In genomic region chr12:66130267-66131066, GRCh38 we compare ENCODE assay signal across 1 cellular context.
TF ChIP-seq lines count a peak whose summit lies in the region.

TSS of gene LLPH (minus strand) at chr12:66130750. CDS start at chr12:66129106, 1,644 bp downstream.

TF ChIP-seq in HepG2, 621 proteins besides CTCF, POLR2A, EP300 and RAD21 (continued from another document and continues in another):
- TF ChIP-seq ZNF574 (CRISPR knock-in tag; IDR thresholded peaks at IDR 0.05): peak; percentile 92
- 0 out of 2 replicates have a peak, but pooled peaks have one; percentile 28 for TF ChIP-seq KLF11 (CRISPR knock-in tag; IDR thresholded peaks at IDR 0.05)
- TF ChIP-seq ATF7 (IDR thresholded peaks at IDR 0.05): no peak
- TF ChIP-seq ATF7 (CRISPR knock-in tag; IDR thresholded peaks at IDR 0.05): no peak; the same call in 1 of the 2 replicates
- TF ChIP-seq ESRRA (CRISPR knock-in tag; IDR thresholded peaks at IDR 0.05; ENCODE audit: low read depth): no peak
- TF ChIP-seq ZNF253 (CRISPR knock-in tag; IDR thresholded peaks at IDR 0.05; ENCODE audit: borderline replicate concordance): no peak; the same call in 1 of the 2 replicates
- no peak for TF ChIP-seq TOE1 (CRISPR knock-in tag; IDR thresholded peaks at IDR 0.05)
- TF ChIP-seq RBM22 (optimal IDR thresholded peaks at IDR 0.05; ENCODE audit: low read length): no peak
- no peak for TF ChIP-seq ZFP36 (IDR thresholded peaks at IDR 0.05; ENCODE audit: borderline replicate concordance, low read depth, low read length, partially characterized antibody)
- TF ChIP-seq ZNF124 (CRISPR knock-in tag; IDR thresholded peaks at IDR 0.05): no peak; the same call in 1 of the 2 replicates
- TF ChIP-seq JUN (CRISPR knock-in tag; IDR thresholded peaks at IDR 0.05): 0 out of 2 replicates have a peak, but pooled peaks have one; percentile 40
- TF ChIP-seq ZNF619 (CRISPR knock-in tag; IDR thresholded peaks at IDR 0.05): peak; percentile 19; the same call in 1 of the 2 replicates
- no peak for TF ChIP-seq SP140L (CRISPR knock-in tag; IDR thresholded peaks at IDR 0.05; ENCODE audit: borderline replicate concordance)
- no peak for TF ChIP-seq ZNF451 (CRISPR knock-in tag; IDR thresholded peaks at IDR 0.05)
- TF ChIP-seq AGO2 (optimal IDR thresholded peaks at IDR 0.05; ENCODE audit: low read depth, low read length): no peak
- TF ChIP-seq NR2F6 (IDR thresholded peaks at IDR 0.05): no peak
- peak; percentile 36; the same call in 1 of the 2 replicates for TF ChIP-seq NR2F6 (CRISPR knock-in tag; IDR thresholded peaks at IDR 0.05)
- TF ChIP-seq YEATS2 (CRISPR knock-in tag; IDR thresholded peaks at IDR 0.05; ENCODE audit: borderline replicate concordance): peak; percentile 95; the same call in 1 of the 2 replicates
- TF ChIP-seq ZNF230 (CRISPR knock-in tag; IDR thresholded peaks at IDR 0.05): peak; percentile 83; the same call in 1 of the 2 replicates
- peak; percentile 71; the same call in 1 of the 2 replicates for TF ChIP-seq NFKB2 (CRISPR knock-in tag; IDR thresholded peaks at IDR 0.05; ENCODE audit: borderline replicate concordance)
- TF ChIP-seq ZNF546 (CRISPR knock-in tag; conservative IDR thresholded peaks at IDR 0.05): no peak
- TF ChIP-seq PAF1 (CRISPR knock-in tag; IDR thresholded peaks at IDR 0.05): peak; percentile 10; the same call in 1 of the 2 replicates
- TF ChIP-seq NCOA1 (CRISPR knock-in tag; IDR thresholded peaks at IDR 0.05): no peak
- TF ChIP-seq ZNF224 (CRISPR knock-in tag; IDR thresholded peaks at IDR 0.05): 0 out of 2 replicates have a peak, but pooled peaks have one; percentile 31
- no peak for TF ChIP-seq ZNF160 (CRISPR knock-in tag; IDR thresholded peaks at IDR 0.05)
- peak; percentile 53 for TF ChIP-seq ARID5B (CRISPR knock-in tag; IDR thresholded peaks at IDR 0.05)
- no peak for TF ChIP-seq KLF13 (CRISPR knock-in tag; IDR thresholded peaks at IDR 0.05)
- TF ChIP-seq ZNF678 (CRISPR knock-in tag; IDR thresholded peaks at IDR 0.05): no peak
- no peak for TF ChIP-seq CENPT (CRISPR knock-in tag; IDR thresholded peaks at IDR 0.05; ENCODE audit: low read depth)
- no peak for TF ChIP-seq NKX3-1 (CRISPR knock-in tag; IDR thresholded peaks at IDR 0.05)
- TF ChIP-seq HMGXB3 (CRISPR knock-in tag; IDR thresholded peaks at IDR 0.05; ENCODE audit: borderline replicate concordance): 0 out of 2 replicates have a peak, but pooled peaks have one; percentile 41
- no peak for TF ChIP-seq ZNF513 (CRISPR knock-in tag; conservative IDR thresholded peaks at IDR 0.05)
- TF ChIP-seq HNF4A (CRISPR knock-in tag; IDR thresholded peaks at IDR 0.05): no peak
- peak; percentile 60; the same call in 1 of the 2 replicates for TF ChIP-seq HBP1 (CRISPR knock-in tag; IDR thresholded peaks at IDR 0.05; ENCODE audit: low read depth)
- TF ChIP-seq ZNF7 (CRISPR knock-in tag; IDR thresholded peaks at IDR 0.05): no peak
- TF ChIP-seq JUND (CRISPR knock-in tag; IDR thresholded peaks at IDR 0.05): no peak
- no peak for TF ChIP-seq ARHGAP35 (CRISPR knock-in tag; IDR thresholded peaks at IDR 0.05; ENCODE audit: borderline replicate concordance)
- TF ChIP-seq ZBTB40 (IDR thresholded peaks at IDR 0.05): peak; percentile 69
- peak; percentile 79; the same call in 1 of the 2 replicates for TF ChIP-seq ZBTB40 (CRISPR knock-in tag; IDR thresholded peaks at IDR 0.05)
